ENCODE assay signal across 17 cellular contexts in the genomic region with DNA sequence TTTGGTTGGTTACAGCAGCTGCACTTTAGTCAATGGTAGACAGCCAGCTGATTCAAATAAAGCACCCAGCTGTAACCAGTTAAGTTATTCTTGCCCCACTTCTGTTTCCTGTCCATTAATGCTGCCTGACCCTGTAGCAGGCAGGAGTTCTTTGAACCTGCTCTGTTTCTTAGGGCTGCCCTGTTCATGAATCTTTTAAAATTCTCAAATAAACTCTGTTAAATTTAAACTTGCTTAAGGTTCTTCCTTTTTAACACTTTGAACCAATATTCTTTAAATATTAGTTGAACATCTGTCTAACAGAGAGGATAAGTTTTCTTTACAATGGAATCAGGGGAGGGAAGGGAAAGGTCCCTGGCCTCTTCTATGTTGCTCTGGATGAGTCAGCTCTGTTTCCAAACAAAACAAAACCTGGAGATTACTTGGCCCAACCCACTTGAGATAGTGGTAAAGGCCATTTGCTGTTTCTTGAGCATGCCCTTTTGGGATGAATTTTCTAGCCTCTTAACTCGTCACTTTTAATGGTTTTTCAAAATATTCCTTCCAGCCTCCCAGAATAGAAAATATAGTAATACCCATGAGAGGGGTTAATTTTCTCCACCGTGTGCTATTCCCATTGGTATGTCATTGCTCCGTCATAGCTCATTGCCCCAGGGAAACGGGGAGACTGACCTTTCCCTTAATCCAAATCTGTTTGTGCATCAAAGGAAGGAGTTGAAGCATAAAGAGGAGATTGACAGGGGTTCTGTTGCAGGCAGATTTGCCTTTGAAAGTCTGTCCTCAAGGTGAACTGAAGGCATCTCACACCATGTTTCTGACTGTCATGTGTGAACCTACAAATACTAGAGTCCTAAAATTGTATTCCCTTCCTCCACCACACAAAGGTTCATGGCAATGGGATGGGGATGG.
DNase-seq lines count a peak whose midpoint lies in the region; ATAC-seq and TF ChIP-seq lines count a peak whose summit lies in the region.
"Had no signal": no experiment of that assay in that cellular context is flagged by ENCODE, and none has a peak within 500 bp of the region (broad histone marks: within the 10 kb centered on the region; RNA-seq: fewer than 3 reads in every experiment).

No MANE protein-coding gene starts in this region.

- H3K4me1 ChIP-seq in heart left ventricle (peaks cover 0 to 37% (median 6%) of the 10 kb centered on the region in 12 donors), right atrium auricular region (peaks cover 0 to 17% of the 10 kb centered on the region in 2 donors), stomach (peaks cover 9 to 21% (median 14%) of the 10 kb centered on the region in 4 donors)
- H3K4me1 ChIP-seq: left lung, upper lobe of right lung had no signal

- H3K27me3 ChIP-seq in heart left ventricle = no peaks in the 10 kb centered on the region
- H3K27me3 ChIP-seq in right atrium auricular region = no peaks in the 10 kb centered on the region
- H3K27me3 ChIP-seq in stomach = no peaks in the 10 kb centered on the region

- in situ Hi-C loops in SK-MEL-5 (cut with HindIII; ENCODE audit: low pct_unique_long_range_greater_than_20kb, low sequenced_read_pairs) = no loop called here

- H3K9me3 ChIP-seq in heart left ventricle (peaks cover 0 to 3% (median 0%) of the 10 kb centered on the region in 12 donors), right atrium auricular region (no peaks in the 10 kb centered on the region), stomach (no peaks in the 10 kb centered on the region)
- H3K9me3 ChIP-seq: left lung, upper lobe of right lung had no signal

- peak in 1 of 4 donors; percentile 63 for ATAC-seq in heart left ventricle
- ATAC-seq: GM12878, left lung, upper lobe of right lung had no signal

- 23 to 51% (median 39%) methylated on average over 4 of the region's 4 CpGs for WGBS in heart left ventricle, 4 donors
- WGBS in stomach, 5 donors = 64 to 83% (median 77%) methylated on average over 4 of the region's 4 CpGs

- TF ChIP-seq POLR2A in heart left ventricle (IDR thresholded peaks at IDR 0.05) = no peak
- TF ChIP-seq POLR2A in stomach (IDR thresholded peaks at IDR 0.05) = no peak

- intact Hi-C loops in heart left ventricle (cut with DNase I) = loop anchor here in 1 of 10 donors (10.0 kb wide), 1 partner anchor 76 kb away; no protein-coding TSS in a partner anchor
- intact Hi-C loops in stomach (cut with DNase I; ENCODE audit: low total_unique reads) = no loop called here

- H3K36me3 ChIP-seq in heart left ventricle (no peaks in the 10 kb centered on the region), right atrium auricular region (no peaks in the 10 kb centered on the region), stomach (no peaks in the 10 kb centered on the region)
- H3K36me3 ChIP-seq: left lung, upper lobe of right lung had no signal

- H3K27ac ChIP-seq in heart left ventricle = peak overlapping the region; percentile 28 to 89 (median 52)
- no peak overlapping the region for H3K27ac ChIP-seq in right atrium auricular region
- peak overlapping the region in 3 of 5 donors; percentile 45 to 56 (median 52) for H3K27ac ChIP-seq in stomach
- H3K27ac ChIP-seq: left lung, upper lobe of right lung had no signal

- TF ChIP-seq CTCF in heart left ventricle (IDR thresholded peaks at IDR 0.05) = no peak
- no peak for TF ChIP-seq CTCF in right atrium auricular region (IDR thresholded peaks at IDR 0.05)
- TF ChIP-seq CTCF in stomach (IDR thresholded peaks at IDR 0.05) = no peak

- DNase-seq in heart left ventricle = no peak
- DNase-seq in right atrium auricular region (ENCODE audit: low spot score) = no peak
- peak; percentile 34 for DNase-seq in SK-MEL-5 (ENCODE audit: low read depth, low spot score)
- peak; percentile 21 for DNase-seq in glomerular visceral epithelial cell (ENCODE audit: extremely low spot score)
- no peak for DNase-seq in stomach
- DNase-seq in HuH-7.5 (ENCODE audit: low spot score) = no peak
- DNase-seq in cerebellar nuclear complex (lab: John Stamatoyannopoulos, UW) = no peak
- no peak for DNase-seq in SKM-1 treated with dmso at 0.1 percent for 144 hours (lab: John Stamatoyannopoulos, UW; ENCODE audit: unreplicated experiment)
- DNase-seq: activated CD4-positive, alpha-beta memory T cell treated with anti-CD3 and anti-CD28 coated beads, Interleukin-2, amount 10 ng/mL, durations not matched to agents 7 days and 5 days; activated naive CD4-positive, alpha-beta T cell treated with anti-CD3 and anti-CD28 coated beads for 36 hours; DMS 273 treated with DMSO at 0.1 percent for 48 hours; GOT3; left lung; NCI-H1694 treated with DMSO at 0.1 percent for 48 hours; upper lobe of right lung had no signal

- H3K4me3 ChIP-seq in heart left ventricle = no peak overlapping the region
- no peak overlapping the region for H3K4me3 ChIP-seq in right atrium auricular region
- no peak overlapping the region for H3K4me3 ChIP-seq in stomach
- H3K4me3 ChIP-seq: coronary artery, GM12878, left lung, upper lobe of right lung had no signal

- TF ChIP-seq EP300 in stomach (IDR thresholded peaks at IDR 0.05) = no peak

Comparison
In these comparisons a context has a peak if more than half of its experiments do, and no peak if none do; other contexts are left out.
1. H3K27ac ChIP-seq: peak in heart left ventricle (12 of 12) and stomach (3 of 5); none in right atrium auricular region (0 of 2).
2. DNase-seq: peak in SK-MEL-5 (single experiment) and glomerular visceral epithelial cell (single experiment); none in heart left ventricle (0 of 5), right atrium auricular region (single experiment), stomach (single experiment), HuH-7.5 (single experiment), cerebellar nuclear complex (0 of 2) and SKM-1 treated with dmso at 0.1 percent for 144 hours (single experiment).